Comparison of ENCODE assay signal across 5 cellular contexts in genomic region chr10:129341131-129341530, GRCh38.
"Had no signal": no experiment of that assay in that cellular context is flagged by ENCODE, and none has a peak within 500 bp of the region (broad histone marks: within the 10 kb centered on the region; RNA-seq: fewer than 3 reads in every experiment).

No MANE protein-coding gene starts in this region.

- H3K4me1 Mint-ChIP-seq: IgD-negative memory B cell had no signal

- DNase-seq: H9, HCEC 1CT, KBM-7 had no signal

- H3K27ac Mint-ChIP-seq: GM23338, H9, IgD-negative memory B cell had no signal

- H3K9me3 Mint-ChIP-seq: GM23338, H9, IgD-negative memory B cell had no signal

- H3K36me3 Mint-ChIP-seq: IgD-negative memory B cell had no signal

- H3K4me3 Mint-ChIP-seq: GM23338, H9, IgD-negative memory B cell had no signal
